In genomic region chr5:173662896-173663809, GRCh38 we compare ENCODE assay signal across 15 cellular contexts.
"Had no signal": no experiment of that assay in that cellular context is flagged by ENCODE, and none has a peak within 500 bp of the region (broad histone marks: within the 10 kb centered on the region; RNA-seq: fewer than 3 reads in every experiment).

No MANE protein-coding gene starts in this region.

- H3K27ac Mint-ChIP-seq: activated naive CD8-positive, alpha-beta T cell treated with anti-CD3 and anti-CD28 coated beads for 36 hours; nephron progenitor cell had no signal

- H3K4me3 Mint-ChIP-seq: activated naive CD8-positive, alpha-beta T cell treated with anti-CD3 and anti-CD28 coated beads for 36 hours; nephron progenitor cell had no signal

- H3K9me3 Mint-ChIP-seq: activated naive CD8-positive, alpha-beta T cell treated with anti-CD3 and anti-CD28 coated beads for 36 hours had no signal

- H3K4me1 ChIP-seq: prostate gland, right atrium auricular region, transverse colon, vagina had no signal

- H3K36me3 ChIP-seq: prostate gland, right atrium auricular region, transverse colon, vagina, WERI-Rb-1 had no signal

- H3K9me3 ChIP-seq: prostate gland, right atrium auricular region, transverse colon, vagina had no signal

- H3K4me3 ChIP-seq: dorsolateral prefrontal cortex, lung, prostate gland, right atrium auricular region, transverse colon, vagina had no signal

- H3K27ac ChIP-seq: prostate gland, right atrium auricular region, transverse colon, vagina, WERI-Rb-1 had no signal

- DNase-seq: activated CD4-positive, alpha-beta T cell treated with anti-CD3 and anti-CD28 coated beads, Interleukin-2, amount 50 U/mL, for 48 hours; activated naive CD4-positive, alpha-beta T cell; activated naive CD8-positive, alpha-beta T cell treated with anti-CD3 and anti-CD28 coated beads for 36 hours; amniotic stem cell; dorsolateral prefrontal cortex; nephron progenitor cell; stimulated activated CD4-positive, alpha-beta T cell treated with anti-CD3 and anti-CD28 coated beads, Interleukin-2, amount 100 ng/mL, for 24 hours; stimulated activated naive CD4-positive, alpha-beta T cell treated with Interleukin-2 at 50 U/mL for 16 hours; T-helper 2 cell; transverse colon; WERI-Rb-1 had no signal

- H3K27me3 Mint-ChIP-seq: activated naive CD8-positive, alpha-beta T cell treated with anti-CD3 and anti-CD28 coated beads for 36 hours had no signal

- H3K36me3 Mint-ChIP-seq: activated naive CD8-positive, alpha-beta T cell treated with anti-CD3 and anti-CD28 coated beads for 36 hours had no signal

- H3K4me1 Mint-ChIP-seq: activated naive CD8-positive, alpha-beta T cell treated with anti-CD3 and anti-CD28 coated beads for 36 hours had no signal

- H3K27me3 ChIP-seq: dorsolateral prefrontal cortex, right atrium auricular region, transverse colon, vagina had no signal
